9 cellular contexts compared by ENCODE assay signal in genomic region chr2:218329826-218330651, GRCh38. TPM values are rescaled to one million over a fixed set of nuclear protein-coding genes. Genes with fewer than 3 reads are reported as not detected.
DNase-seq lines count a peak whose midpoint lies in the region; ATAC-seq, FAIRE-seq and TF ChIP-seq lines count a peak whose summit lies in the region.
"Had no signal": no experiment of that assay in that cellular context is flagged by ENCODE, and none has a peak within 500 bp of the region (broad histone marks: within the 10 kb centered on the region; RNA-seq: fewer than 3 reads in every experiment).

No MANE protein-coding gene starts in this region.

- DNase-seq in NB4 (ENCODE audit: low read depth) (peak; percentile 94), posterior vena cava (ENCODE audit: low spot score) (peak; percentile 54), NOMO-1 (lab: John Stamatoyannopoulos, UW; ENCODE audit: unreplicated experiment in 2 of 2) (no peak), HTR-8/SVneo (ENCODE audit: insufficient read length, low spot score) (no peak), NCI-H2107 treated with DMSO at 0.1 percent for 48 hours (lab: John Stamatoyannopoulos, UW; ENCODE audit: unreplicated experiment) (no peak), NCI-H345 (lab: John Stamatoyannopoulos, UW) (no peak)
- DNase-seq: mammary epithelial cell had no signal

- FAIRE-seq in HTR-8/SVneo (lab: Jason Lieb, UNC) = no peak

- no peak for TF ChIP-seq POLR2A in NB4 (IDR thresholded peaks at IDR 0.05; ENCODE audit: extremely low read depth, insufficient read length)

- peak; percentile 18 for ATAC-seq in GM18520 (IDR thresholded peaks at IDR 0.05; ENCODE audit: unreplicated experiment)
- ATAC-seq in GM21737 (IDR thresholded peaks at IDR 0.05; ENCODE audit: unreplicated experiment) = peak; percentile 35

- TF ChIP-seq CTCF in NB4 (IDR thresholded peaks at IDR 0.05; ENCODE audit: low read depth, low read length) = no peak

- intact Hi-C loops in posterior vena cava (cut with DNase I) = no loop called here

- no peak overlapping the region for H3K4me3 ChIP-seq in NB4 (ENCODE audit: low read depth, low read length)

RNA-seq across cellular contexts. Expression of gene CATIP, which starts 26.6 kb away (rescaled TPM):
- not detected for total RNA-seq in posterior vena cava
- total RNA-seq: mammary epithelial cell had no signal

RNA-seq across cellular contexts. Expression of gene TMBIM1, which starts 37.7 kb away (rescaled TPM):
- 100 to 1,000 TPM; 191 to 195 TPM for total RNA-seq in posterior vena cava

RNA-seq across cellular contexts. Expression of gene SLC11A1, which starts 52.0 kb away (rescaled TPM):
- total RNA-seq in posterior vena cava = 10 to 100 TPM; 28.8 to 77.1 TPM

RNA-seq across cellular contexts. Expression of gene PNKD, which starts 59.7 kb away (rescaled TPM):
- 10 to 100 TPM; 29.8 to 45.3 TPM for total RNA-seq in posterior vena cava

Comparison
In these comparisons a context has a peak if more than half of its experiments do, and no peak if none do; other contexts are left out.
1. DNase-seq: peak in NB4 (single experiment) and posterior vena cava (single experiment); none in NOMO-1 (0 of 2), HTR-8/SVneo (single experiment), NCI-H2107 treated with DMSO at 0.1 percent for 48 hours (single experiment) and NCI-H345 (single experiment).